Comparison of ENCODE assay signal across 19 cellular contexts in the genomic region with DNA sequence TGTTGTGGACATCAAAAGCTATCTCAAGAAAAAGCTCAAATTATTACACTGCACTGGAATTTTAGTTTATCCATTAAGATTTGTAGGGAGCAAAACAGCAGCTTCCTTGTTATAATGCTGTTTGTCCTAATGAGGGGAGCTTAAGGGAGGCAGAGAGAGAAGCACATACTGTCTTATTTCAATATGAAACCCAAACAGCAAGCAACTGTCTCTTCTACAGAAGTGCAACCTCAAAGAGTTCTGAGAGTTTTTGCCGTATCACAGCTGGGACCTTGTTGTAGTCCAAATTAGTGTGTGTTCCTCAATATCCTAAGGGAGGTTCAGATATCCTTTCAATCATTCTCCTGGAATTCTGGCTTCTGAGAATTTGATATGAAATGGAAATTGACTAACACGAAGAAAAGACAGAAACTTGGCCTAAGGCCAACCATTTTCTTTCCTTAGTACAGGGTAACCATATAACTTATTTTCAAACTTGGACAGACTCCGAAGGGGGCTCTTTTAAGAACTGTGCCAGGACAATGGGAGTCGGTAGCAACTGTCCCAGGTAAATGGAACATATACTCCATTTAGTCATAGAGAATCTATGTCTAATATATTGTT.
"Had no signal": no experiment of that assay in that cellular context is flagged by ENCODE, and none has a peak within 500 bp of the region (broad histone marks: within the 10 kb centered on the region; RNA-seq: fewer than 3 reads in every experiment).

No MANE protein-coding gene starts in this region.

- H3K9me3 ChIP-seq: left lung, pancreas, transverse colon had no signal

- DNase-seq: activated CD4-positive, alpha-beta memory T cell treated with anti-CD3 and anti-CD28 coated beads for 36 hours; activated CD4-positive, alpha-beta T cell treated with anti-CD3 and anti-CD28 coated beads for 48 hours; activated naive CD4-positive, alpha-beta T cell treated with anti-CD3 and anti-CD28 coated beads for 36 hours; activated naive CD8-positive, alpha-beta T cell treated with anti-CD3 and anti-CD28 coated beads, Interleukin-2, amount 10 ng/mL, durations not matched to agents 7 days and 5 days; activated T-cell treated with anti-CD3 and anti-CD28 coated beads, Interleukin-2, amount 50 U/mL, for 48 hours; amniotic stem cell; cortex of kidney; foreskin fibroblast; immature natural killer cell; kidney glomerular epithelial cell; left lung; naive thymus-derived CD8-positive, alpha-beta T cell; pancreas; right cardiac atrium; stimulated activated CD4-positive, alpha-beta T cell treated with anti-CD3 and anti-CD28 coated beads, Interleukin-12 subunit alpha, Interleukin-12 subunit beta, amount 100 ng/mL, for 4 hours; stimulated activated CD4-positive, alpha-beta T cell treated with anti-CD3 and anti-CD28 coated beads, Interleukin-4, amount 100 ng/mL, for 4 hours; T-helper 17 cell; transverse colon had no signal

- ATAC-seq: left lung; naive thymus-derived CD8-positive, alpha-beta T cell; pancreas; right cardiac atrium; T-helper 17 cell had no signal

- H3K27ac ChIP-seq: left lung, pancreas, transverse colon had no signal

- H3K4me3 ChIP-seq: left lung, lung, pancreas, transverse colon had no signal

- H3K4me1 ChIP-seq: left lung, pancreas had no signal

- H3K36me3 ChIP-seq: left lung, pancreas, transverse colon had no signal

- H3K27me3 ChIP-seq: left lung, pancreas, transverse colon had no signal
